ENCODE assay signal across 8 cellular contexts in genomic region chr9:127930298-127931091, GRCh38. TPM values are rescaled to one million over a fixed set of nuclear protein-coding genes. Genes with fewer than 3 reads are reported as not detected.
A peak's percentile ranks its signal among the peaks of the same experiment; 100 is the strongest.
DNase-seq lines count a peak whose midpoint lies in the region; ATAC-seq, FAIRE-seq and TF ChIP-seq lines count a peak whose summit lies in the region.

Gene PIP5KL1 (minus strand): TSS chr9:127930777. CDS start chr9:127930752, 25 bp downstream.

- H2BK15ac ChIP-seq in H1 (ENCODE audit: low read length) = peak within 1 kb of the TSS; percentile 81; the same call in 1 of the 2 replicates

- H3K4me3 Mint-ChIP-seq in memory B cell = peak within 1 kb of the TSS; percentile 78

- CTCF ChIA-PET in BJ (lab: Yijun Ruan, JAX) (interaction anchor here (1.0 to 2.0 kb wide), 8 partner anchors 9 to 196 kb away, joined by 3 to 11 read pairs (median 5); partner anchors contain the start of gene TOR2A), H1 (lab: Charles Lee; ENCODE audit: partially characterized antibody) (interaction anchor here (0.6 to 8.1 kb wide), 9 partner anchors 9 to 947 kb away, joined by 3 to 68 read pairs (median 4); partner anchors contain the start of gene EEIG1)

- H3K14ac ChIP-seq in H1 (ENCODE audit: insufficient read length) = no peak within 1 kb of the TSS

- TF ChIP-seq POLR2A in GM18951 (IDR thresholded peaks at IDR 0.05; ENCODE audit: extremely low read depth, insufficient read depth, insufficient read length) (peak; percentile 20), H1 (IDR thresholded peaks at IDR 0.05; ENCODE audit: control extremely low read depth in 1 of 2, low read depth in 2 of 2, low read length in 2 of 2) (peak in 1 of 2 experiments; percentile 39; a peak in 2 of 3 replicates)

- no peaks in the 10 kb centered on the region for H3K9me3 Mint-ChIP-seq in memory B cell

- H3K27ac Mint-ChIP-seq in memory B cell = peak within 1 kb of the TSS; percentile 91

- H2AFZ ChIP-seq in H1 (ENCODE audit: low read length) = 0 out of 2 replicates have a peak within 1 kb of the TSS, but pooled peaks have one; percentile 31

- peak within 1 kb of the TSS; percentile 86 for H4K8ac ChIP-seq in H1 (ENCODE audit: extremely low read depth, insufficient read depth, low read length)

- 0 out of 4 replicates have a peak, but pooled peaks of 1 of the 2 experiments have one; percentile 2 for TF ChIP-seq RAD21 in H1 (IDR thresholded peaks at IDR 0.05 in 1 of 2, conservative IDR thresholded peaks at IDR 0.05 in 1 of 2; ENCODE audit: low read depth in 2 of 2, low read length in 2 of 2)

- peak within 1 kb of the TSS; percentile 21 for H4K5ac ChIP-seq in H1 (ENCODE audit: insufficient read length, low read depth, low read length)

- no peak within 1 kb of the TSS for H3K23ac ChIP-seq in H1 (ENCODE audit: insufficient read length)

- TF ChIP-seq CTCF in BJ (IDR thresholded peaks at IDR 0.05; ENCODE audit: insufficient read depth, low read depth, low read length) (peak; percentile 42), H1 (IDR thresholded peaks at IDR 0.05; ENCODE audit: control extremely low read depth in 1 of 3, insufficient read depth in 1 of 3, low read depth in 1 of 3, low read length in 3 of 3) (peak in 1 of 3 experiments; percentile 5; a peak in 1 of 4 replicates)

- H2BK5ac ChIP-seq in H1 (ENCODE audit: low read depth, low read length) = peak within 1 kb of the TSS; percentile 35; the same call in 1 of the 2 replicates

- H3K56ac ChIP-seq in H1 (replicated peaks; ENCODE audit: insufficient read length, low read depth, low read length) = no peak within 1 kb of the TSS

- peaks cover 1 to 10% of the 10 kb centered on the region in 2 experiments for H4K20me1 ChIP-seq in H1 (replicated peaks in 1 of 2; ENCODE audit: control insufficient read depth in 1 of 2, insufficient read depth in 2 of 2, low read length in 2 of 2)

- 2% methylated on average over 50 of the region's 68 CpGs; no CpG with 5 or more reads in 1 of the 2 experiments for WGBS in H1 (ENCODE audit: extremely low coverage in 1 of 2, insufficient coverage in 1 of 2, insufficient read length in 1 of 2, insufficient replicate concordance in 2 of 2, low coverage in 1 of 2, low lambda C conversion rate in 2 of 2, missing lambda C conversion rate in 1 of 2), 2 experiments

- H2BK120ac ChIP-seq in H1 (replicated peaks; ENCODE audit: low read depth, low read length) = no peak within 1 kb of the TSS

- no peaks in the 10 kb centered on the region for H3K27me3 Mint-ChIP-seq in memory B cell

- peaks cover 4% of the 10 kb centered on the region for H3K36me3 ChIP-seq in BJ (ENCODE audit: control insufficient read depth, insufficient read depth, low read length)
- H3K36me3 ChIP-seq in H1 (ENCODE audit: control insufficient read depth in 2 of 4, insufficient read depth in 4 of 4, low read length in 3 of 4) = no peaks in the 10 kb centered on the region; a peak in 2 of 8 replicates

- TF ChIP-seq EP300 in H1 (IDR thresholded peaks at IDR 0.05; ENCODE audit: borderline replicate concordance in 1 of 2, low read depth in 2 of 2, low read length in 2 of 2) = 0 out of 3 replicates have a peak, but pooled peaks of 1 of the 2 experiments have one; percentile 9

- H3K9ac ChIP-seq in H1 (replicated peaks in 1 of 4; ENCODE audit: extremely low read depth in 1 of 4, low read depth in 3 of 4, low read length in 3 of 4) = peak within 1 kb of the TSS in 1 of 4 experiments; percentile 36; a peak in 2 of 7 replicates

- H3K79me1 ChIP-seq in H1 (ENCODE audit: low read depth, low read length) = 0 out of 2 replicates have a peak, but pooled peaks cover under 1% of the 10 kb centered on the region

- peaks cover 20% of the 10 kb centered on the region for H3K4me1 Mint-ChIP-seq in memory B cell

- no peaks in the 10 kb centered on the region for H3K79me2 ChIP-seq in H1 (ENCODE audit: control insufficient read depth in 1 of 2, insufficient read depth in 2 of 2, low read length in 2 of 2)

- peaks cover 13 to 24% (median 20%) of the 10 kb centered on the region in 4 experiments for H3K4me1 ChIP-seq in H1 (replicated peaks in 1 of 4; ENCODE audit: control insufficient read depth in 3 of 4, insufficient read depth in 4 of 4, low read length in 3 of 4)

- no peak within 1 kb of the TSS for H2BK20ac ChIP-seq in H1 (ENCODE audit: low read length)

- FAIRE-seq in H1 (lab: Jason Lieb, UNC) = no peak

- H3K27ac ChIP-seq in H1 (ENCODE audit: low read depth, low read length) = no peak within 1 kb of the TSS

- H4K91ac ChIP-seq in H1 (replicated peaks; ENCODE audit: insufficient read length, low read length) = peak within 1 kb of the TSS; percentile 52

- H3K36me3 Mint-ChIP-seq in memory B cell = peaks cover 9% of the 10 kb centered on the region

- H3K4me2 ChIP-seq in H1 (ENCODE audit: insufficient read depth in 1 of 2, low read depth in 2 of 2, low read length in 2 of 2) = peak within 1 kb of the TSS; percentile 73 to 76

- H3K18ac ChIP-seq in H1 (ENCODE audit: extremely low read depth, low read length) = peak within 1 kb of the TSS; percentile 79; the same call in 1 of the 2 replicates

- peak within 1 kb of the TSS; percentile 90 for H2BK12ac ChIP-seq in H1 (ENCODE audit: low read depth, low read length)

- peak within 1 kb of the TSS; percentile 52 for H3K4me3 ChIP-seq in BJ (ENCODE audit: low read depth, low read length)
- peak within 1 kb of the TSS; percentile 26 to 62 (median 52) for H3K4me3 ChIP-seq in H1 (ENCODE audit: extremely low read depth in 1 of 4, insufficient read depth in 2 of 4, low read depth in 3 of 4, low read length in 4 of 4)

- peaks cover 19% of the 10 kb centered on the region; the same call in 1 of the 2 replicates for H3K23me2 ChIP-seq in H1 (ENCODE audit: low read depth, low read length)

- H3K4ac ChIP-seq in H1 (replicated peaks; ENCODE audit: insufficient read length, low read depth, low read length) = peak within 1 kb of the TSS; percentile 80

- H3K27me3 ChIP-seq in BJ (ENCODE audit: control insufficient read depth, insufficient read depth, low read length) (no peaks in the 10 kb centered on the region), H1 (replicated peaks in 1 of 4; ENCODE audit: control insufficient read depth in 3 of 4, extremely low read depth in 1 of 4, insufficient read depth in 3 of 4, low read length in 3 of 4) (peaks cover 0 to 18% (median 16%) of the 10 kb centered on the region in 4 experiments; a peak in 6 of 7 replicates)

- DNase-seq in BJ (ENCODE audit: low read depth) (no peak), NCI-H748 treated with DMSO at 0.1 percent for 48 hours (lab: John Stamatoyannopoulos, UW) (peak; percentile 68), H1 (ENCODE audit: low read depth in 1 of 2, low spot score in 2 of 2) (peak; percentile 67 to 97), memory B cell (ENCODE audit: low spot score in 2 of 2) (peak; percentile 69 to 88)
- DNase-seq in activated CD8-positive, alpha-beta memory T cell treated with anti-CD3 and anti-CD28 coated beads, Interleukin-2, amount 50 U/mL, for 4 hours = peak; percentile 68
- peak; percentile 37 for DNase-seq in stimulated activated CD8-positive, alpha-beta memory T cell treated with anti-CD3 and anti-CD28 coated beads, Interleukin-12 subunit alpha, Interleukin-12 subunit beta, amount 100 ng/mL, for 1 hour (ENCODE audit: low read depth)

- POLR2A ChIA-PET in BJ (lab: Charles Lee) = interaction anchor here (0.6 kb wide), 1 partner anchor 139 kb away, joined by 5 read pairs; no protein-coding TSS in a partner anchor
- POLR2A ChIA-PET in H1 (lab: Charles Lee; ENCODE audit: partially characterized antibody) = interaction anchor here (0.6 to 1.5 kb wide), 16 partner anchors 9 to 475 kb away, joined by 3 to 6 read pairs (median 3); partner anchors contain the start of gene EEIG1

- peak; percentile 77 for ATAC-seq in HG03135 (IDR thresholded peaks at IDR 0.05; ENCODE audit: unreplicated experiment)
- ATAC-seq in memory B cell (ENCODE audit: low read depth) = peak; percentile 76

- no peaks in the 10 kb centered on the region for H3K9me3 ChIP-seq in H1 (ENCODE audit: insufficient read depth in 2 of 2, low read depth in 1 of 2, low read length in 1 of 2)

- peak within 1 kb of the TSS; percentile 97; the same call in 1 of the 2 replicates for H2AK5ac ChIP-seq in H1 (ENCODE audit: low read depth, low read length)

- in situ Hi-C loops in GM18951 (cut with MboI; ENCODE audit: low sequenced_read_pairs, unreplicated experiment) = no loop called here

TF ChIP-seq in H1, 55 proteins besides CTCF, POLR2A, EP300 and RAD21 (continues in another document):
- TF ChIP-seq ATF2 (IDR thresholded peaks at IDR 0.05; ENCODE audit: low read length) (peak; percentile 96), POU5F1 (IDR thresholded peaks at IDR 0.05; ENCODE audit: low read depth, low read length) (no peak), SIN3A (conservative IDR thresholded peaks at IDR 0.05 in 1 of 2, IDR thresholded peaks at IDR 0.05 in 1 of 2; ENCODE audit: low read depth in 1 of 2, low read length in 2 of 2) (0 out of 4 replicates have a peak, but pooled peaks of 1 of the 2 experiments have one; percentile 66), TEAD4 (IDR thresholded peaks at IDR 0.05; ENCODE audit: low read depth, low read length) (peak; percentile 52; the same call in 1 of the 2 replicates)

RNA-seq across cellular contexts. Expression of gene PIP5KL1, which starts in this region (rescaled TPM):
- polyA plus RNA-seq in BJ (2011; rRNA removed) = 1.9 and 2.3 TPM in 2 replicates
- 0.98 and 1.1 TPM in 2 replicates for polyA minus RNA-seq in BJ (2011; rRNA and poly(A)+ RNA removed)
- total RNA-seq in H1 (2021; fragmentation: NEBNext Ultra II Directional; extraction: Animal tissue kit (Norgen Biotek cat#: 25700)) = 12.2 and 13.4 TPM in 2 replicates
- polyA plus RNA-seq in H1 (2011; rRNA removed) = 15.4 and 27.4 TPM in 2 replicates
- 15.3 TPM for polyA plus RNA-seq in H1 (2011; cell fraction: cytosol; rRNA removed)
- 42.3 TPM for polyA plus RNA-seq in H1 (2011; cell fraction: nucleus; rRNA removed)
- polyA plus RNA-seq in H1 (2012, experiment 1 of 2) = 11.0 to 14.5 TPM (median 13.0 TPM) in 4 replicates
- polyA plus RNA-seq in H1 (2012, experiment 2 of 2) = 10.5 TPM
- polyA plus RNA-seq in H1 (2013, experiment 1 of 2) = 12.9 TPM
- 11.8 TPM for polyA plus RNA-seq in H1 (2013, experiment 2 of 2)
- polyA minus RNA-seq in H1 (2011; rRNA and poly(A)+ RNA removed) = 1.8 and 4.1 TPM in 2 replicates
- 16.4 TPM for polyA minus RNA-seq in H1 (2011; cell fraction: cytosol; rRNA and poly(A)+ RNA removed)
- polyA minus RNA-seq in H1 (2011; cell fraction: nucleus; rRNA and poly(A)+ RNA removed) = 10.7 TPM
